In the genomic region with DNA sequence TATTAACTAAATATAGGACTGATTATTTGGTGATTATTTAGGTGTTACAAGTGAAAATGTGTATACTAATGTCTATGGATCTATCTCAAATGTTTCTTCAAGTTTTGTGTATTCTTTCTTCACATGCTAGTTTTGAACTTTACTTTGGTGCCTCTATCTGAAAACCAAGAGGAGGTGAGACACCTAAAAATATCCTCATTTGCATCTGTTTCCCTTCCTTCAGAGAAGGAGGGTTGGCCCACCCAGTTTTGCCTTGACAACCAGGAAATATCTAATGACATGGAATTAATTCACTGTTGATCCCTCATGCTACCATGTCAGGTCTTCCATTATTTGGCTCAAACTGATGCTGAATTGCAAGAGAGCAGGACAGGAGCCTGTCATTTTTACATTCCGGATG, we compare ENCODE assay signal across 30 cellular contexts.
"Had no signal": no experiment of that assay in that cellular context is flagged by ENCODE, and none has a peak within 500 bp of the region (broad histone marks: within the 10 kb centered on the region; RNA-seq: fewer than 3 reads in every experiment).

No MANE protein-coding gene starts in this region.

- H3K27me3 Mint-ChIP-seq: activated naive CD8-positive, alpha-beta T cell treated with anti-CD3 and anti-CD28 coated beads for 36 hours; effector memory CD8-positive, alpha-beta T cell; naive thymus-derived CD4-positive, alpha-beta T cell; stimulated activated memory B cell treated with anti-CD40 and anti-IgM and Interleukin-4, amounts not matched to agents 10 μg/mL and 1 μg/mL and 100 μg/mL, for 72 hours had no signal

- H3K4me3 ChIP-seq: adrenal gland, ascending aorta, coronary artery, right atrium auricular region, smooth muscle cell, stomach, thyroid gland, upper lobe of left lung, vagina had no signal

- ATAC-seq: activated CD4-positive, CD25-positive, alpha-beta regulatory T cell treated with anti-CD3 and anti-CD28 coated beads, Interleukin-2, amount 50 U/mL, for 24 hours; effector memory CD8-positive, alpha-beta T cell; naive thymus-derived CD4-positive, alpha-beta T cell; stimulated activated memory B cell treated with anti-CD40 and anti-IgM and Interleukin-4, amounts not matched to agents 10 μg/mL and 1 μg/mL and 100 μg/mL, for 72 hours had no signal

- H3K9me3 ChIP-seq: adrenal gland, ascending aorta, right atrium auricular region, stomach, thyroid gland, upper lobe of left lung, vagina had no signal

- H3K36me3 Mint-ChIP-seq: activated naive CD8-positive, alpha-beta T cell treated with anti-CD3 and anti-CD28 coated beads for 36 hours had no signal

- H3K36me3 ChIP-seq: adrenal gland, brain microvascular endothelial cell, right atrium auricular region, thyroid gland, upper lobe of left lung, vagina, WERI-Rb-1 had no signal

- H3K27ac ChIP-seq: adrenal gland, ascending aorta, brain microvascular endothelial cell, coronary artery, right atrium auricular region, stomach, thyroid gland, upper lobe of left lung, vagina, WERI-Rb-1 had no signal

- H3K4me2 ChIP-seq: smooth muscle cell had no signal

- H3K9me3 Mint-ChIP-seq: activated naive CD8-positive, alpha-beta T cell treated with anti-CD3 and anti-CD28 coated beads for 36 hours; effector memory CD8-positive, alpha-beta T cell; naive thymus-derived CD4-positive, alpha-beta T cell; neural crest cell; stimulated activated memory B cell treated with anti-CD40 and anti-IgM and Interleukin-4, amounts not matched to agents 10 μg/mL and 1 μg/mL and 100 μg/mL, for 72 hours had no signal

- H3K4me3 Mint-ChIP-seq: activated naive CD8-positive, alpha-beta T cell treated with anti-CD3 and anti-CD28 coated beads for 36 hours; effector memory CD8-positive, alpha-beta T cell; naive thymus-derived CD4-positive, alpha-beta T cell; neural crest cell; stimulated activated memory B cell treated with anti-CD40 and anti-IgM and Interleukin-4, amounts not matched to agents 10 μg/mL and 1 μg/mL and 100 μg/mL, for 72 hours had no signal

- H3K4me1 ChIP-seq: adrenal gland, ascending aorta, right atrium auricular region, stomach, thyroid gland, upper lobe of left lung, vagina had no signal

- H3K27me3 ChIP-seq: adrenal gland, ascending aorta, brain microvascular endothelial cell, right atrium auricular region, stomach, thyroid gland, upper lobe of left lung, vagina had no signal

- H3K4me1 Mint-ChIP-seq: activated naive CD8-positive, alpha-beta T cell treated with anti-CD3 and anti-CD28 coated beads for 36 hours had no signal

- H3K27ac Mint-ChIP-seq: activated naive CD8-positive, alpha-beta T cell treated with anti-CD3 and anti-CD28 coated beads for 36 hours; effector memory CD8-positive, alpha-beta T cell; naive thymus-derived CD4-positive, alpha-beta T cell; stimulated activated memory B cell treated with anti-CD40 and anti-IgM and Interleukin-4, amounts not matched to agents 10 μg/mL and 1 μg/mL and 100 μg/mL, for 72 hours had no signal

- DNase-seq: activated CD4-positive, alpha-beta T cell treated with anti-CD3 and anti-CD28 coated beads for 48 hours; activated CD4-positive, alpha-beta T cell treated with anti-CD3 and anti-CD28 coated beads, Interleukin-2, amount 50 U/mL, for 48 hours; activated CD8-positive, alpha-beta memory T cell treated with anti-CD3 and anti-CD28 coated beads for 24 hours; activated effector memory CD4-positive, alpha-beta T cell treated with Interleukin-2 at 50 U/mL for 16 hours; activated naive CD4-positive, alpha-beta T cell treated with Interleukin-2 at 50 U/mL for 16 hours; activated naive CD8-positive, alpha-beta T cell treated with anti-CD3 and anti-CD28 coated beads for 36 hours; adrenal gland; brain microvascular endothelial cell; effector memory CD8-positive, alpha-beta T cell; erythroblast; head of caudate nucleus; hippocampal formation; midbrain; naive thymus-derived CD4-positive, alpha-beta T cell; occipital lobe; stimulated activated CD4-positive, alpha-beta T cell treated with anti-CD3 and anti-CD28 coated beads, Interleukin-1b, Interleukin-23, amount 100 ng/mL, for 48 hours; stimulated activated CD4-positive, alpha-beta T cell treated with anti-CD3 and anti-CD28 coated beads, Interleukin-4, amount 100 ng/mL, for 4 hours; stimulated activated CD8-positive, alpha-beta memory T cell treated with anti-CD3 and anti-CD28 coated beads, Interleukin-4, amount 100 ng/mL, for 48 hours; stomach; thyroid gland; upper lobe of left lung; WERI-Rb-1 had no signal
